1 cellular context compared by ENCODE assay signal in the genomic region with DNA sequence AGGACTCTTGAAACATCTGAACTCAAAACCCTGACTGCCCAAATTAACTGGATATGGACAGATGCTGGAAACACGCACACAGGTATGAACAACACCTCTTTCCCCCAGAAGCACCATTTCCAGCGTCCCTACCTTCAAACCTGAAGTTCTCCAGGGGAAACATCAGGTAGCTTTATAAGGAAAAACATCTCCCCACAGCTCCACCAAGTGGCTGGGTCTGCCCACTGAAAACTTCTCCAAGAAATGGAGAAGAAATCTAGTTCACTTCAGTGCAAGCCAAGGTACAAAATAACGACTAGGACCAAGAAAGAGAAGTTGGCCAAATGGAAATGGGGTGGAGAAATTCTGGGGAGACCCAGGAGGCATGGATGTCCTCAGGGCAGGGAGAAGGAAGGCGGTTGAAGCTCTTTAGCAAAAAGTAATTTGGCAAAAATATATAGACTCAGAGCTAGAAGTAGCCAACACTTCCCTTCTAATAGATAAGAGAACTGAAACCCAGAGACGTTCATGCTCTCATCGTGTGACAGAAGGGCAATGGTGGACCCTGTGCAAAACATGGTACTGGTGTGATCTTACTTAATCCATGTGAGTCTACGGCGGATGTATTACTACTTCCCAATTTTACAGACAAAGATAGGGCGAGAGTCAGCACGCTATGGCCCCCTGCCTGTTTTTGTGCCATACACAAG.
TF ChIP-seq lines count a peak whose summit lies in the region.

No MANE protein-coding gene starts in this region.

TF ChIP-seq in GM23338, 12 proteins besides CTCF, POLR2A, EP300 and RAD21 (continued from another document):
- TF ChIP-seq ZNF331 (CRISPR knock-in tag; IDR thresholded peaks at IDR 0.05; ENCODE audit: low read depth), result no peak
- no peak for TF ChIP-seq STAT1 (IDR thresholded peaks at IDR 0.05; ENCODE audit: unreplicated experiment)
- TF ChIP-seq JUNB (IDR thresholded peaks at IDR 0.05; ENCODE audit: unreplicated experiment), result no peak
- TF ChIP-seq EZH2 (IDR thresholded peaks at IDR 0.05; ENCODE audit: low read depth, unreplicated experiment), result no peak
